10 cellular contexts compared by ENCODE assay signal in genomic region chr2:12430036-12430795, GRCh38.
DNase-seq lines count a peak whose midpoint lies in the region; ATAC-seq and TF ChIP-seq lines count a peak whose summit lies in the region.
"Had no signal": no experiment of that assay in that cellular context is flagged by ENCODE, and none has a peak within 500 bp of the region (broad histone marks: within the 10 kb centered on the region; RNA-seq: fewer than 3 reads in every experiment).

No MANE protein-coding gene starts in this region.

- no peaks in the 10 kb centered on the region for H3K9me3 Mint-ChIP-seq in stimulated activated naive CD8-positive, alpha-beta T cell treated with anti-CD3 and anti-CD28 coated beads, Interleukin-15, Interleukin-2, amounts not matched to agents 100 ng/mL and 50 ng/mL, for 24 hours
- H3K9me3 Mint-ChIP-seq in stimulated activated naive CD8-positive, alpha-beta T cell treated with anti-CD3 and anti-CD28 coated beads, Interleukin-15, amount 100 ng/mL, for 72 hours = no peaks in the 10 kb centered on the region
- H3K9me3 Mint-ChIP-seq in activated CD4-positive, alpha-beta memory T cell treated with anti-CD3 and anti-CD28 coated beads, Interleukin-2, amount 10 ng/mL, durations not matched to agents 7 days and 5 days = no peaks in the 10 kb centered on the region

- peaks cover 6% of the 10 kb centered on the region for H3K4me1 ChIP-seq in foreskin keratinocyte

- ATAC-seq in stimulated activated naive CD8-positive, alpha-beta T cell treated with anti-CD3 and anti-CD28 coated beads, Interleukin-15, amount 100 ng/mL, for 72 hours = no peak
- ATAC-seq in foreskin keratinocyte = peak; percentile 61
- no peak for ATAC-seq in HG03139 (IDR thresholded peaks at IDR 0.05; ENCODE audit: unreplicated experiment)

- no peaks in the 10 kb centered on the region for H3K27me3 ChIP-seq in foreskin keratinocyte
- H3K27me3 ChIP-seq: stomach had no signal

- no peak for TF ChIP-seq CTCF in foreskin keratinocyte (conservative IDR thresholded peaks at IDR 0.05)

- H3K36me3 Mint-ChIP-seq in stimulated activated naive CD8-positive, alpha-beta T cell treated with anti-CD3 and anti-CD28 coated beads, Interleukin-15, Interleukin-2, amounts not matched to agents 100 ng/mL and 50 ng/mL, for 24 hours (ENCODE audit: low read depth) = no peaks in the 10 kb centered on the region
- peaks cover 3% of the 10 kb centered on the region for H3K36me3 Mint-ChIP-seq in activated CD4-positive, alpha-beta memory T cell treated with anti-CD3 and anti-CD28 coated beads, Interleukin-2, amount 10 ng/mL, durations not matched to agents 7 days and 5 days (ENCODE audit: low read depth)

- no peak for DNase-seq in stimulated activated naive CD8-positive, alpha-beta T cell treated with anti-CD3 and anti-CD28 coated beads, Interleukin-15, amount 100 ng/mL, for 72 hours
- DNase-seq in activated CD4-positive, alpha-beta memory T cell treated with anti-CD3 and anti-CD28 coated beads, Interleukin-2, amount 10 ng/mL, durations not matched to agents 7 days and 5 days = no peak
- peak; percentile 45 to 66 for DNase-seq in foreskin keratinocyte
- no peak for DNase-seq in NCI-H2196 (lab: John Stamatoyannopoulos, UW; ENCODE audit: unreplicated experiment)
- DNase-seq in AML-193 (lab: John Stamatoyannopoulos, UW) = no peak
- no peak for DNase-seq in DMS53 (lab: John Stamatoyannopoulos, UW)
- DNase-seq: effector memory CD4-positive, alpha-beta T cell; stomach had no signal

- H3K27ac ChIP-seq in foreskin keratinocyte = no peak overlapping the region

- H3K27me3 Mint-ChIP-seq in stimulated activated naive CD8-positive, alpha-beta T cell treated with anti-CD3 and anti-CD28 coated beads, Interleukin-15, Interleukin-2, amounts not matched to agents 100 ng/mL and 50 ng/mL, for 24 hours = no peaks in the 10 kb centered on the region
- H3K27me3 Mint-ChIP-seq in stimulated activated naive CD8-positive, alpha-beta T cell treated with anti-CD3 and anti-CD28 coated beads, Interleukin-15, amount 100 ng/mL, for 72 hours = no peaks in the 10 kb centered on the region
- H3K27me3 Mint-ChIP-seq in activated CD4-positive, alpha-beta memory T cell treated with anti-CD3 and anti-CD28 coated beads, Interleukin-2, amount 10 ng/mL, durations not matched to agents 7 days and 5 days = no peaks in the 10 kb centered on the region

- POLR2A ChIA-PET in activated CD4-positive, alpha-beta memory T cell treated with anti-CD3 and anti-CD28 coated beads, Interleukin-2, amount 10 ng/mL, durations not matched to agents 7 days and 5 days (lab: Charles Lee) = interaction anchor here (1.0 to 2.3 kb wide), 5 partner anchors 21 to 286 kb away, joined by 3 to 10 read pairs (median 6); partner anchors contain the start of gene TRIB2

- H3K4me3 Mint-ChIP-seq in stimulated activated naive CD8-positive, alpha-beta T cell treated with anti-CD3 and anti-CD28 coated beads, Interleukin-15, Interleukin-2, amounts not matched to agents 100 ng/mL and 50 ng/mL, for 24 hours = no peak overlapping the region
- no peak overlapping the region for H3K4me3 Mint-ChIP-seq in stimulated activated naive CD8-positive, alpha-beta T cell treated with anti-CD3 and anti-CD28 coated beads, Interleukin-15, amount 100 ng/mL, for 72 hours
- H3K4me3 Mint-ChIP-seq in activated CD4-positive, alpha-beta memory T cell treated with anti-CD3 and anti-CD28 coated beads, Interleukin-2, amount 10 ng/mL, durations not matched to agents 7 days and 5 days = peak overlapping the region; percentile 68

- CTCF ChIA-PET in activated CD4-positive, alpha-beta memory T cell treated with anti-CD3 and anti-CD28 coated beads, Interleukin-2, amount 10 ng/mL, durations not matched to agents 7 days and 5 days (lab: Charles Lee) = interaction anchor here (0.7 to 1.7 kb wide), 8 partner anchors 11 to 569 kb away, joined by 3 to 12 read pairs (median 5); partner anchors contain the start of gene TRIB2

- peak overlapping the region; percentile 62 for H3K27ac Mint-ChIP-seq in stimulated activated naive CD8-positive, alpha-beta T cell treated with anti-CD3 and anti-CD28 coated beads, Interleukin-15, Interleukin-2, amounts not matched to agents 100 ng/mL and 50 ng/mL, for 24 hours
- H3K27ac Mint-ChIP-seq in stimulated activated naive CD8-positive, alpha-beta T cell treated with anti-CD3 and anti-CD28 coated beads, Interleukin-15, amount 100 ng/mL, for 72 hours = peak overlapping the region in 1 of 2 donors; percentile 68
- peak overlapping the region; percentile 67 for H3K27ac Mint-ChIP-seq in activated CD4-positive, alpha-beta memory T cell treated with anti-CD3 and anti-CD28 coated beads, Interleukin-2, amount 10 ng/mL, durations not matched to agents 7 days and 5 days

- peaks cover 25% of the 10 kb centered on the region for H3K4me1 Mint-ChIP-seq in stimulated activated naive CD8-positive, alpha-beta T cell treated with anti-CD3 and anti-CD28 coated beads, Interleukin-15, Interleukin-2, amounts not matched to agents 100 ng/mL and 50 ng/mL, for 24 hours (ENCODE audit: low read depth)
- H3K4me1 Mint-ChIP-seq in stimulated activated naive CD8-positive, alpha-beta T cell treated with anti-CD3 and anti-CD28 coated beads, Interleukin-15, amount 100 ng/mL, for 72 hours = peaks cover 8% of the 10 kb centered on the region
- H3K4me1 Mint-ChIP-seq in activated CD4-positive, alpha-beta memory T cell treated with anti-CD3 and anti-CD28 coated beads, Interleukin-2, amount 10 ng/mL, durations not matched to agents 7 days and 5 days = peaks cover 26% of the 10 kb centered on the region

Comparison
In these comparisons a context has a peak if more than half of its experiments do, and no peak if none do; other contexts are left out.
1. DNase-seq: peak in foreskin keratinocyte (2 of 2); none in stimulated activated naive CD8-positive, alpha-beta T cell treated with anti-CD3 and anti-CD28 coated beads, Interleukin-15, amount 100 ng/mL, for 72 hours (0 of 2), activated CD4-positive, alpha-beta memory T cell treated with anti-CD3 and anti-CD28 coated beads, Interleukin-2, amount 10 ng/mL, durations not matched to agents 7 days and 5 days (single experiment), NCI-H2196 (single experiment), AML-193 (0 of 2) and DMS53 (single experiment).